In genomic region chr17:82241183-82241925, GRCh38 we compare ENCODE assay signal across 8 cellular contexts.
DNase-seq lines count a peak whose midpoint lies in the region; ATAC-seq and TF ChIP-seq lines count a peak whose summit lies in the region.

No MANE protein-coding gene starts in this region.

- peaks cover 72% of the 10 kb centered on the region for H3K4me1 ChIP-seq in RWPE2 (ENCODE audit: insufficient read depth, poor library complexity, severe bottlenecking)

- H3K9me3 ChIP-seq in RWPE2 (ENCODE audit: severe bottlenecking), result no peaks in the 10 kb centered on the region

- TF ChIP-seq CTCF in RWPE2 (IDR thresholded peaks at IDR 0.05; ENCODE audit: poor library complexity, severe bottlenecking) (no peak), brain microvascular endothelial cell (IDR thresholded peaks at IDR 0.05; ENCODE audit: low read depth, low read length, missing control alignments) (no peak)

- H3K27me3 ChIP-seq in RWPE2 (ENCODE audit: insufficient read depth, poor library complexity, severe bottlenecking), result no peaks in the 10 kb centered on the region
- no peaks in the 10 kb centered on the region for H3K27me3 ChIP-seq in brain microvascular endothelial cell (replicated peaks)

- peaks cover 76% of the 10 kb centered on the region for H3K36me3 ChIP-seq in RWPE2 (ENCODE audit: low read depth)
- H3K36me3 ChIP-seq in brain microvascular endothelial cell (replicated peaks), result peaks cover 73% of the 10 kb centered on the region

- ATAC-seq in RWPE2 (ENCODE audit: low read depth), result peak; percentile 56
- no peak for ATAC-seq in HG03432 (IDR thresholded peaks at IDR 0.05; ENCODE audit: unreplicated experiment)
- ATAC-seq in GM18517 (IDR thresholded peaks at IDR 0.05; ENCODE audit: unreplicated experiment), result no peak

- peak overlapping the region; percentile 91 for H3K27ac ChIP-seq in RWPE2 (ENCODE audit: poor library complexity, severe bottlenecking)
- peak overlapping the region; percentile 38 for H3K27ac ChIP-seq in brain microvascular endothelial cell

- H3K4me3 ChIP-seq in RWPE2 (ENCODE audit: severe bottlenecking) (no peak overlapping the region), brain microvascular endothelial cell (ENCODE audit: low read depth, low read length) (no peak overlapping the region)

- in situ Hi-C loops in brain microvascular endothelial cell (cut with HindIII; ENCODE audit: low pct_ligation_motif_present, low sequenced_read_pairs), result no loop called here

- DNase-seq in EL (peak; percentile 82), RWPE2 (ENCODE audit: low spot score) (peak; percentile 98), brain microvascular endothelial cell (no peak), kidney tubule cell (ENCODE audit: low spot score) (peak; percentile 92), 8988T (no peak)
- DNase-seq in stimulated activated CD4-positive, alpha-beta T cell treated with anti-CD3 and anti-CD28 coated beads, TNF-alpha, amount 100 ng/mL, for 24 hours (ENCODE audit: low read depth in 3 of 3), result peak in 2 of 3 experiments; percentile 20 to 72

Comparison
In these comparisons a context has a peak if more than half of its experiments do, and no peak if none do; other contexts are left out.
1. DNase-seq: peak in EL (single experiment), RWPE2 (single experiment), kidney tubule cell (single experiment) and stimulated activated CD4-positive, alpha-beta T cell treated with anti-CD3 and anti-CD28 coated beads, TNF-alpha, amount 100 ng/mL, for 24 hours (2 of 3); none in brain microvascular endothelial cell (single experiment) and 8988T (single experiment).